Comparison of ENCODE assay signal across 15 cellular contexts in genomic region chr10:128077155-128077875, GRCh38. TPM values are rescaled to one million over a fixed set of nuclear protein-coding genes. Genes with fewer than 3 reads are reported as not detected.
DNase-seq lines count a peak whose midpoint lies in the region; ATAC-seq and TF ChIP-seq lines count a peak whose summit lies in the region.
"Had no signal": no experiment of that assay in that cellular context is flagged by ENCODE, and none has a peak within 500 bp of the region (broad histone marks: within the 10 kb centered on the region; RNA-seq: fewer than 3 reads in every experiment).

No MANE protein-coding gene starts in this region.

- no peaks in the 10 kb centered on the region for H3K4me1 Mint-ChIP-seq in activated T-cell treated with anti-CD3 and anti-CD28 coated beads, Interleukin-2, amount 50 U/mL, for 24 hours (ENCODE audit: low read depth)
- H3K4me1 Mint-ChIP-seq in activated CD8-positive, alpha-beta memory T cell treated with anti-CD3 and anti-CD28 coated beads, Interleukin-2, amount 10 ng/mL, durations not matched to agents 7 days and 5 days = peaks cover 19% of the 10 kb centered on the region

- CTCF ChIA-PET in activated CD8-positive, alpha-beta memory T cell treated with anti-CD3 and anti-CD28 coated beads, Interleukin-2, amount 10 ng/mL, durations not matched to agents 7 days and 5 days (lab: Charles Lee) = interaction anchor here (1.0 to 2.0 kb wide), 6 partner anchors 15 to 103 kb away, joined by 3 to 11 read pairs (median 4); no protein-coding TSS in a partner anchor

- peaks cover 92% of the 10 kb centered on the region for H3K36me3 ChIP-seq in upper lobe of right lung

- H3K27ac Mint-ChIP-seq in activated T-cell treated with anti-CD3 and anti-CD28 coated beads, Interleukin-2, amount 50 U/mL, for 24 hours = peak overlapping the region; percentile 0
- no peak overlapping the region for H3K27ac Mint-ChIP-seq in activated CD8-positive, alpha-beta memory T cell treated with anti-CD3 and anti-CD28 coated beads, Interleukin-2, amount 10 ng/mL, durations not matched to agents 7 days and 5 days

- peaks cover 94% of the 10 kb centered on the region for H3K36me3 Mint-ChIP-seq in activated T-cell treated with anti-CD3 and anti-CD28 coated beads, Interleukin-2, amount 50 U/mL, for 24 hours (ENCODE audit: low read depth)
- H3K36me3 Mint-ChIP-seq in activated CD8-positive, alpha-beta memory T cell treated with anti-CD3 and anti-CD28 coated beads, Interleukin-2, amount 10 ng/mL, durations not matched to agents 7 days and 5 days = peaks cover 32% of the 10 kb centered on the region

- no peak overlapping the region for H3K27ac ChIP-seq in upper lobe of right lung
- H3K27ac ChIP-seq: BLaER1, GM23248, KMS-11 had no signal

- intact Hi-C loops in upper lobe of right lung (cut with DNase I) = no loop called here

- DNase-seq in activated T-cell treated with anti-CD3 and anti-CD28 coated beads, Interleukin-2, amount 50 U/mL, for 24 hours = no peak
- DNase-seq in activated T-cell treated with anti-CD3 and anti-CD28 coated beads, Interleukin-2, amount 50 U/mL, for 1 hour = no peak
- peak; percentile 36 for DNase-seq in activated CD8-positive, alpha-beta memory T cell treated with anti-CD3 and anti-CD28 coated beads, Interleukin-2, amount 10 ng/mL, durations not matched to agents 7 days and 5 days
- DNase-seq in mesenteric fat pad (ENCODE audit: low spot score) = peak; percentile 86
- peak; percentile 51 for DNase-seq in upper lobe of right lung
- DNase-seq in HUDEP-2 (lab: John Stamatoyannopoulos, UW; ENCODE audit: unreplicated experiment in 76 of 76) = no peak
- DNase-seq: CD8-positive, alpha-beta memory T cell; DND-41; GM23248; NCI-H1436; NCI-H2081 treated with DMSO at 0.1 percent for 48 hours; NCI-H524 had no signal

- H3K4me1 ChIP-seq in upper lobe of right lung = no peaks in the 10 kb centered on the region

- H3K9me3 ChIP-seq in upper lobe of right lung = no peaks in the 10 kb centered on the region
- H3K9me3 ChIP-seq: BLaER1 had no signal

- no peak overlapping the region for H3K4me3 Mint-ChIP-seq in activated T-cell treated with anti-CD3 and anti-CD28 coated beads, Interleukin-2, amount 50 U/mL, for 24 hours
- no peak overlapping the region for H3K4me3 Mint-ChIP-seq in activated CD8-positive, alpha-beta memory T cell treated with anti-CD3 and anti-CD28 coated beads, Interleukin-2, amount 10 ng/mL, durations not matched to agents 7 days and 5 days

- no peaks in the 10 kb centered on the region for H3K9me3 Mint-ChIP-seq in activated T-cell treated with anti-CD3 and anti-CD28 coated beads, Interleukin-2, amount 50 U/mL, for 24 hours
- no peaks in the 10 kb centered on the region for H3K9me3 Mint-ChIP-seq in activated CD8-positive, alpha-beta memory T cell treated with anti-CD3 and anti-CD28 coated beads, Interleukin-2, amount 10 ng/mL, durations not matched to agents 7 days and 5 days (ENCODE audit: low read depth)
- H3K9me3 Mint-ChIP-seq: CD8-positive, alpha-beta memory T cell had no signal

- H3K27me3 Mint-ChIP-seq in activated T-cell treated with anti-CD3 and anti-CD28 coated beads, Interleukin-2, amount 50 U/mL, for 24 hours = no peaks in the 10 kb centered on the region
- no peaks in the 10 kb centered on the region for H3K27me3 Mint-ChIP-seq in activated CD8-positive, alpha-beta memory T cell treated with anti-CD3 and anti-CD28 coated beads, Interleukin-2, amount 10 ng/mL, durations not matched to agents 7 days and 5 days
- H3K27me3 Mint-ChIP-seq: CD8-positive, alpha-beta memory T cell had no signal

- ATAC-seq in activated CD8-positive, alpha-beta memory T cell treated with anti-CD3 and anti-CD28 coated beads, Interleukin-2, amount 10 ng/mL, durations not matched to agents 7 days and 5 days = no peak
- ATAC-seq in upper lobe of right lung (peak; percentile 12), GM19452 (IDR thresholded peaks at IDR 0.05; ENCODE audit: unreplicated experiment) (no peak)

- H3K27me3 ChIP-seq in upper lobe of right lung = no peaks in the 10 kb centered on the region
- H3K27me3 ChIP-seq: BLaER1 had no signal

- H3K4me3 ChIP-seq in upper lobe of right lung = no peak overlapping the region
- H3K4me3 ChIP-seq: BLaER1, GM23248 had no signal

- no peak for TF ChIP-seq CTCF in upper lobe of right lung (IDR thresholded peaks at IDR 0.05)

RNA-seq across cellular contexts. Expression of gene MKI67, which starts 48.9 kb away (rescaled TPM):
- total RNA-seq in activated CD8-positive, alpha-beta memory T cell treated with anti-CD3 and anti-CD28 coated beads, Interleukin-2, amount 10 ng/mL, durations not matched to agents 7 days and 5 days = 100 to 1,000 TPM; 333 to 418 TPM
- total RNA-seq in mesenteric fat pad (0.39 TPM), upper lobe of right lung (2.1 TPM)

Comparison
In these comparisons a context has a peak if more than half of its experiments do, and no peak if none do; other contexts are left out.
1. DNase-seq: peak in activated CD8-positive, alpha-beta memory T cell treated with anti-CD3 and anti-CD28 coated beads, Interleukin-2, amount 10 ng/mL, durations not matched to agents 7 days and 5 days (single experiment), mesenteric fat pad (single experiment) and upper lobe of right lung (single experiment); none in activated T-cell treated with anti-CD3 and anti-CD28 coated beads, Interleukin-2, amount 50 U/mL, for 24 hours (single experiment), activated T-cell treated with anti-CD3 and anti-CD28 coated beads, Interleukin-2, amount 50 U/mL, for 1 hour (single experiment) and HUDEP-2 (0 of 76).
2. RNA of gene MKI67, which starts 48.9 kb away (total RNA-seq): 333 to 418 TPM in activated CD8-positive, alpha-beta memory T cell treated with anti-CD3 and anti-CD28 coated beads, Interleukin-2, amount 10 ng/mL, durations not matched to agents 7 days and 5 days; 2.1 TPM in upper lobe of right lung (single experiment) and 0.39 TPM in mesenteric fat pad (single experiment); every median in the first group is over 100 times any median in the second.